Comparison of ENCODE assay signal across 9 cellular contexts in the genomic region with DNA sequence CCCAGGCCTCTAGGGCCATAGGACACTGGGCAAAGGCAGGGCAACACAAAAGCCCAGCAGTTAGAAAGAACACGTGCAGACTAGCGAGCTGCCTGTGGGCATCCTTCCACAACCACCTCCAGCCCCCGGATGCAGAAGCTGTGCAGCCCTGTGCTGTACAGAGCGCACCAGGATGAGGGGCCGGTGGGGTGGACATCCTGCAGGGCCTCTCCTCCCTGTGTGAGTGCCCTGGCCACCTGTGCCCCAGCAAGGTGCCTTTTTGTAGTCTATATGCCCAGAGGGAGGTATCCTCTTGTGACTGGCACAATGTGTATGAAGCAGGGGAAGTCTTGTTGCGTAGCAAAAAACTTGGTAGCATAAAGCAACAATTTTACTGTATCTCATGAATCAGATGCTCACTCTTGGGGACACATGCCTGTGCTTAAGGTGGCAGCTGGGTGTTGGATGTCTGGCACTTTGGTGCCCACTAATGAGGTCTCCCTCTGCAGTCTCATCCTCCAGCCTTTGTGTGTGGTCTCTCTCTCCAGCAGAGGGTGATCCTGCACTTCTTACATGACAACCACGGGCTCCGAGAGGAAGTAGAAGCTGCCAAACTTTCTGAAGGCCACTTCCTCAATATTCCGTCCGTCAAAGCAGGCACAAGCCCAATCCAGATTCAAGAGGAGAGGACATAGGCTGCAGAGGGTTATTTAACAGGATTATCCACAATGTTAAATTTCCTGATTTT. TPM values are rescaled to one million over a fixed set of nuclear protein-coding genes. Genes with fewer than 3 reads are reported as not detected.
DNase-seq lines count a peak whose midpoint lies in the region; ATAC-seq, FAIRE-seq and TF ChIP-seq lines count a peak whose summit lies in the region.
"Had no signal": no experiment of that assay in that cellular context is flagged by ENCODE, and none has a peak within 500 bp of the region (broad histone marks: within the 10 kb centered on the region; RNA-seq: fewer than 3 reads in every experiment).

No MANE protein-coding gene starts in this region.

- H3K4me1 ChIP-seq in MM.1S (ENCODE audit: low read length) = no peaks in the 10 kb centered on the region
- H3K4me1 ChIP-seq in endothelial cell of umbilical vein (ENCODE audit: control insufficient read depth, extremely low read depth, insufficient read depth, low read length) = peaks cover 6% of the 10 kb centered on the region
- no peaks in the 10 kb centered on the region for H3K4me1 ChIP-seq in mucosa of stomach (ENCODE audit: control insufficient read depth, insufficient read depth, low read length)
- peaks cover 0 to 3% of the 10 kb centered on the region in 2 donors for H3K4me1 ChIP-seq in aorta (ENCODE audit: control insufficient read depth in 1 of 2, insufficient read depth in 2 of 2, low read length in 2 of 2)

- peak; percentile 89 for ATAC-seq in GM21576 (IDR thresholded peaks at IDR 0.05; ENCODE audit: unreplicated experiment)
- peak; percentile 91 for ATAC-seq in aorta (ENCODE audit: low FRiP score)

- DNase-seq in NCI-H748 (lab: John Stamatoyannopoulos, UW; ENCODE audit: unreplicated experiment) (peak; percentile 32), NCI-H748 treated with DMSO at 0.1 percent for 48 hours (lab: John Stamatoyannopoulos, UW) (no peak), MM.1S (no peak), endothelial cell of umbilical vein (ENCODE audit: low read depth, low spot score) (peak; percentile 82), aorta (peak in 1 of 2 donors; percentile 69)
- DNase-seq in activated CD4-positive, alpha-beta T cell treated with anti-CD3 and anti-CD28 coated beads for 4 hours = peak; percentile 50 to 54

- TF ChIP-seq CTCF in MM.1S (IDR thresholded peaks at IDR 0.05; ENCODE audit: low read length) (0 out of 2 replicates have a peak, but pooled peaks have one; percentile 19), endothelial cell of umbilical vein (IDR thresholded peaks at IDR 0.05; ENCODE audit: extremely low read depth in 1 of 2, insufficient read depth in 1 of 2, low read depth in 1 of 2, low read length in 2 of 2) (peak; percentile 63 to 72)

- H4K20me1 ChIP-seq in MM.1S (ENCODE audit: insufficient read depth, low read length) = peaks cover 8% of the 10 kb centered on the region
- no peaks in the 10 kb centered on the region for H4K20me1 ChIP-seq in endothelial cell of umbilical vein (replicated peaks; ENCODE audit: control insufficient read depth, extremely low read depth, insufficient read depth, low read length)

- H3K27me3 ChIP-seq in MM.1S (replicated peaks; ENCODE audit: insufficient read depth, low read length) (no peaks in the 10 kb centered on the region), endothelial cell of umbilical vein (ENCODE audit: control insufficient read depth in 2 of 2, insufficient read depth in 2 of 2, low read length in 2 of 2) (no peaks in the 10 kb centered on the region), mucosa of stomach (ENCODE audit: control insufficient read depth, insufficient read depth, low read length) (no peaks in the 10 kb centered on the region), aorta (ENCODE audit: control insufficient read depth in 1 of 2, insufficient read depth in 2 of 2, low read length in 1 of 2) (no peaks in the 10 kb centered on the region)

- H3K9ac ChIP-seq in MM.1S (ENCODE audit: low read length) (no peak overlapping the region), endothelial cell of umbilical vein (replicated peaks; ENCODE audit: extremely low read depth, insufficient read depth, low read length) (no peak overlapping the region), mucosa of stomach (ENCODE audit: low read length) (peak overlapping the region; percentile 7)

- 44 to 47% methylated on average over 10 of the region's 10 CpGs for WGBS in aorta, 2 donors

- CTCF ChIA-PET in endothelial cell of umbilical vein (lab: Charles Lee) = interaction anchor here (0.6 to 8.0 kb wide), 37 partner anchors 9 to 289 kb away, joined by 3 to 291 read pairs (median 4); a partner anchor contains a TSS

- no peak overlapping the region for H3K27ac ChIP-seq in MM.1S (ENCODE audit: low read length)
- H3K27ac ChIP-seq in endothelial cell of umbilical vein (ENCODE audit: insufficient read depth, low read depth, low read length) = no peak overlapping the region
- no peak overlapping the region for H3K27ac ChIP-seq in aorta (ENCODE audit: low read depth in 1 of 2, low read length in 2 of 2)

- H3K4me2 ChIP-seq in MM.1S (ENCODE audit: low read depth, low read length) (no peak overlapping the region), endothelial cell of umbilical vein (ENCODE audit: insufficient read depth, low read length) (no peak overlapping the region)

- BruUV-seq in endothelial cell of umbilical vein (replicated peaks; lab: Mats Ljungman, UMichigan) = no TSS peak

- no peaks in the 10 kb centered on the region for H3F3A ChIP-seq in MM.1S (ENCODE audit: insufficient read depth, low read length)

- FAIRE-seq in endothelial cell of umbilical vein (lab: Jason Lieb, UNC) = peak; percentile 90
- FAIRE-seq: GM18507 had no signal

- intact Hi-C loops in endothelial cell of umbilical vein (cut with micrococcal nuclease) (loop anchor here (1.0 to 2.0 kb wide), 6 partner anchors 77 to 281 kb away; a partner anchor contains a TSS), aorta (cut with DNase I) (loop anchor here in 1 of 2 donors (2.0 kb wide), 1 partner anchor 281 kb away; no protein-coding TSS in a partner anchor)

- no peaks in the 10 kb centered on the region for H3K9me1 ChIP-seq in endothelial cell of umbilical vein (replicated peaks; ENCODE audit: control insufficient read depth, extremely low read depth, insufficient read depth, low read length)

- peaks cover 21% of the 10 kb centered on the region for H3K36me3 ChIP-seq in MM.1S (replicated peaks; ENCODE audit: insufficient read depth, low read length)
- H3K36me3 ChIP-seq in endothelial cell of umbilical vein (ENCODE audit: control insufficient read depth in 2 of 2, extremely low read depth in 1 of 2, insufficient read depth in 2 of 2, low read length in 2 of 2) = peaks cover 0 to 2% of the 10 kb centered on the region in 2 experiments
- H3K36me3 ChIP-seq in mucosa of stomach (ENCODE audit: control insufficient read depth, insufficient read depth, low read length) = no peaks in the 10 kb centered on the region
- no peaks in the 10 kb centered on the region for H3K36me3 ChIP-seq in aorta (ENCODE audit: control insufficient read depth in 1 of 2, insufficient read depth in 2 of 2, low read length in 1 of 2)

- dilution Hi-C loops in endothelial cell of umbilical vein (cut with MboI; ENCODE audit: extremely low pct_ligation_motif_present, low sequenced_read_pairs) = no loop called here

- no peak overlapping the region for H3K4me3 ChIP-seq in MM.1S (ENCODE audit: low read length)
- no peak overlapping the region for H3K4me3 ChIP-seq in endothelial cell of umbilical vein (replicated peaks in 1 of 3; ENCODE audit: insufficient read depth in 1 of 3, low read depth in 1 of 3, low read length in 3 of 3)
- H3K4me3 ChIP-seq in mucosa of stomach (ENCODE audit: low read length) = no peak overlapping the region
- no peak overlapping the region for H3K4me3 ChIP-seq in aorta (ENCODE audit: low read length in 2 of 2)

- POLR2A ChIA-PET in endothelial cell of umbilical vein (lab: Charles Lee) = interaction anchor here (0.6 kb wide), 2 partner anchors 43 to 48 kb away, joined by 3 to 4 read pairs; no protein-coding TSS in a partner anchor

- H2AFZ ChIP-seq in MM.1S (ENCODE audit: low read length) (no peak overlapping the region), endothelial cell of umbilical vein (ENCODE audit: low read depth, low read length) (no peak overlapping the region)

- H3K79me2 ChIP-seq in MM.1S (ENCODE audit: low read length) (peaks cover 94% of the 10 kb centered on the region), endothelial cell of umbilical vein (ENCODE audit: control insufficient read depth, insufficient read depth, low read length) (peaks cover 51% of the 10 kb centered on the region)

- H3K9me2 ChIP-seq in MM.1S (replicated peaks; ENCODE audit: insufficient read depth, low read length) = no peaks in the 10 kb centered on the region

- no peak for TF ChIP-seq POLR2A in endothelial cell of umbilical vein (IDR thresholded peaks at IDR 0.05; ENCODE audit: low read depth, low read length)

- H3K9me3 ChIP-seq in MM.1S (replicated peaks; ENCODE audit: insufficient read depth, low read length) = no peaks in the 10 kb centered on the region
- H3K9me3 ChIP-seq in endothelial cell of umbilical vein (replicated peaks; ENCODE audit: control insufficient read depth, insufficient read depth, low read length) = no peaks in the 10 kb centered on the region
- no peaks in the 10 kb centered on the region for H3K9me3 ChIP-seq in mucosa of stomach (ENCODE audit: control insufficient read depth, low read length)
- no peaks in the 10 kb centered on the region for H3K9me3 ChIP-seq in aorta (ENCODE audit: control insufficient read depth, low read length)

TF ChIP-seq in endothelial cell of umbilical vein, 7 proteins besides CTCF, POLR2A, EP300 and RAD21:
- TF ChIP-seq FOS (IDR thresholded peaks at IDR 0.05; ENCODE audit: borderline replicate concordance, insufficient read depth, low read length) (no peak), MYC (IDR thresholded peaks at IDR 0.05; ENCODE audit: low read depth, low read length) (no peak), JUN (IDR thresholded peaks at IDR 0.05; ENCODE audit: borderline replicate concordance, insufficient read depth, insufficient read length, low read depth) (no peak), EZH2 (IDR thresholded peaks at IDR 0.05; ENCODE audit: borderline replicate concordance, low read depth, low read length, severe bottlenecking) (no peak), POLR2AphosphoS5 (IDR thresholded peaks at IDR 0.05; ENCODE audit: insufficient read depth, low read depth, low read length) (no peak), GATA2 (IDR thresholded peaks at IDR 0.05; ENCODE audit: insufficient read depth, insufficient read length, low read depth, low read length) (no peak)
- TF ChIP-seq, protein P1, sequence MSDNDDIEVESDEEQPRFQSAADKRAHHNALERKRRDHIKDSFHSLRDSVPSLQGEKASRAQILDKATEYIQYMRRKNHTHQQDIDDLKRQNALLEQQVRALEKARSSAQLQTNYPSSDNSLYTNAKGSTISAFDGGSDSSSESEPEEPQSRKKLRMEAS (IDR thresholded peaks at IDR 0.05; ENCODE audit: insufficient read depth, insufficient read length) = no peak

RNA-seq across cellular contexts. Expression of a gene that starts 8.7 kb away (rescaled TPM):
- total RNA-seq in endothelial cell of umbilical vein (62.3 and 66.9 TPM in 2 replicates), aorta (1 to 10 TPM; 6.6 to 9.2 TPM)
- polyA plus RNA-seq in endothelial cell of umbilical vein (15.5 and 19.2 TPM in 2 replicates), aorta (1 to 10 TPM; 2.9 to 4.3 TPM)
- 27.6 and 28.3 TPM in 2 replicates for polyA plus RNA-seq in endothelial cell of umbilical vein (2011; cell fraction: cytosol; rRNA removed)
- polyA plus RNA-seq in endothelial cell of umbilical vein (2011; cell fraction: nucleus; rRNA removed) = 46.2 and 61.6 TPM in 2 replicates
- polyA plus RNA-seq in endothelial cell of umbilical vein (2012) = 19.8 and 34.6 TPM in 2 replicates
- polyA minus RNA-seq in endothelial cell of umbilical vein = 64.7 and 83.6 TPM in 2 replicates
- 44.4 TPM for polyA minus RNA-seq in endothelial cell of umbilical vein (2011; cell fraction: cytosol; rRNA and poly(A)+ RNA removed)
- 44.0 and 61.6 TPM in 2 replicates for polyA minus RNA-seq in endothelial cell of umbilical vein (2011; cell fraction: nucleus; rRNA and poly(A)+ RNA removed)

Comparison
In these comparisons a context has a peak if more than half of its experiments do, and no peak if none do; other contexts are left out.
1. DNase-seq: peak in NCI-H748 (single experiment), activated CD4-positive, alpha-beta T cell treated with anti-CD3 and anti-CD28 coated beads for 4 hours (2 of 2) and endothelial cell of umbilical vein (single experiment); none in NCI-H748 treated with DMSO at 0.1 percent for 48 hours (single experiment) and MM.1S (single experiment).